11 cellular contexts compared by ENCODE assay signal in the genomic region with DNA sequence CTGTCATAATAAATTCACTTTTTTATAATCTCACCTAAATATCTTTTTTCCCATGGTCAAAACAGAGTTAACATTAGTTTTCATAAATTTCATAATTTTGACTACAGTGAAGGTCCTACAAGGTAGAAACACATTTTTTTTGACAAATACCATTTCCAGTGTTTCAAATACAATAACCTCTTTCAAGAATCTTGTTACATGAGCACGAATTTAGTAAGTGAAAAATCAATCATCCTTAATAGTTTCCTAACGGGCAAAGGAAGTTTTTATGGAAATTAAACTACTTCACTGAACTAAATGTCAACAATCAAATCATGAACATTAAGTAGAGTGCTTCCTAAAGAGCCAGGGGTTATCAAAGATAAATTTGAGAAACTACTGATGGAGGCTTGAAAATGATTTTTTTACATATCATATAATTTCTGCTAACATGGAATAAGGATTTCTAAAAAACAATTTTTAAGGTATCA. TPM values are rescaled to one million over a fixed set of nuclear protein-coding genes. Genes with fewer than 3 reads are reported as not detected.
DNase-seq lines count a peak whose midpoint lies in the region; ATAC-seq, FAIRE-seq and TF ChIP-seq lines count a peak whose summit lies in the region.
"Had no signal": no experiment of that assay in that cellular context is flagged by ENCODE, and none has a peak within 500 bp of the region (broad histone marks: within the 10 kb centered on the region; RNA-seq: fewer than 3 reads in every experiment).

No MANE protein-coding gene starts in this region.

- in situ Hi-C loops in K562 (cut with MboI) = no loop called here

- H3K4me3 Mint-ChIP-seq in Calu3 (ENCODE audit: low read depth, unreplicated experiment) = no peak overlapping the region
- H3K4me3 Mint-ChIP-seq: H9 had no signal

- no peak overlapping the region for H3K9ac ChIP-seq in K562 (ENCODE audit: insufficient read depth in 1 of 2, low read depth in 2 of 2, low read length in 2 of 2)

- ATAC-seq in K562 = no peak
- ATAC-seq in GM21717 (IDR thresholded peaks at IDR 0.05; ENCODE audit: unreplicated experiment) = no peak
- ATAC-seq: Right ventricle myocardium inferior had no signal

- H3K36me3 ChIP-seq in K562 (ENCODE audit: control insufficient read depth, insufficient read depth, low read length) (no peaks in the 10 kb centered on the region), osteoblast (ENCODE audit: insufficient read depth, low read length) (no peaks in the 10 kb centered on the region)

- H3K79me2 ChIP-seq in K562 (ENCODE audit: control insufficient read depth, insufficient read depth, low read length) (peaks cover 10% of the 10 kb centered on the region; the same call in 1 of the 3 replicates), osteoblast (ENCODE audit: insufficient read depth, low read length) (peaks cover 55% of the 10 kb centered on the region)

- H3K4me3 ChIP-seq in K562 = no peak overlapping the region
- no peak overlapping the region for H3K4me3 ChIP-seq in osteoblast (ENCODE audit: insufficient read depth, low read length)

- no peaks in the 10 kb centered on the region for H3K9me3 Mint-ChIP-seq in Calu3 (ENCODE audit: low read depth, unreplicated experiment)
- H3K9me3 Mint-ChIP-seq: H9 had no signal

- H3K4me1 ChIP-seq in K562 (replicated peaks in 1 of 2; ENCODE audit: control insufficient read depth in 2 of 2, insufficient read depth in 2 of 2, low read length in 2 of 2) = 0 out of 5 replicates have a peak, but pooled peaks cover 0 to 3% of the 10 kb centered on the region in 2 experiments
- H3K4me1 ChIP-seq in osteoblast (ENCODE audit: insufficient read depth, low read length) = no peaks in the 10 kb centered on the region

- BruUV-seq in Calu3 (replicated peaks; lab: Mats Ljungman, UMichigan) (no TSS peak), K562 (replicated peaks; lab: Mats Ljungman, UMichigan) (no TSS peak)

- TF ChIP-seq CTCF in Calu3 (IDR thresholded peaks at IDR 0.05; ENCODE audit: unreplicated experiment) = no peak
- no peak for TF ChIP-seq CTCF in K562 (IDR thresholded peaks at IDR 0.05 in 2 of 3, conservative IDR thresholded peaks at IDR 0.05 in 1 of 3; ENCODE audit: insufficient read depth in 2 of 3, low read depth in 1 of 3, low read length in 3 of 3)
- TF ChIP-seq CTCF in osteoblast (IDR thresholded peaks at IDR 0.05; ENCODE audit: extremely low read depth, low read depth, low read length) = no peak

- no peak overlapping the region for H3K4me2 ChIP-seq in K562 (ENCODE audit: insufficient read depth, low read length)
- H3K4me2 ChIP-seq in osteoblast (ENCODE audit: insufficient read depth, low read length) = no peak overlapping the region

- no peak for TF ChIP-seq EP300 in K562 (IDR thresholded peaks at IDR 0.05; ENCODE audit: low read length)

- H4K20me1 ChIP-seq in K562 (replicated peaks; ENCODE audit: control insufficient read depth, insufficient read depth, low read length) (no peaks in the 10 kb centered on the region), osteoblast (ENCODE audit: insufficient read depth, low read length) (no peaks in the 10 kb centered on the region)

- WGBS in K562 (ENCODE audit: insufficient coverage, low coverage, missing lambda C conversion rate) = 40% methylated on average over 2 of the region's 2 CpGs

- no peak overlapping the region for H2AFZ ChIP-seq in K562 (ENCODE audit: low read depth, low read length)
- H2AFZ ChIP-seq in osteoblast (ENCODE audit: low read length) = no peak overlapping the region

- H3K36me3 Mint-ChIP-seq in Calu3 (ENCODE audit: insufficient read depth, unreplicated experiment) = peaks cover 5% of the 10 kb centered on the region

- no peak for TF ChIP-seq RAD21 in K562 (CRISPR knock-in tag; conservative IDR thresholded peaks at IDR 0.05 in 1 of 2, IDR thresholded peaks at IDR 0.05 in 1 of 2)

- peak overlapping the region; percentile 62 for H3K27ac Mint-ChIP-seq in Calu3 (ENCODE audit: unreplicated experiment)

- H3K4me1 Mint-ChIP-seq in Calu3 (ENCODE audit: low read depth, unreplicated experiment) = peaks cover 23% of the 10 kb centered on the region

- H3K27ac ChIP-seq in K562 (ENCODE audit: extremely low read depth, low read depth, low read length) (no peak overlapping the region), osteoblast (ENCODE audit: low read depth, low read length) (no peak overlapping the region)

- FAIRE-seq in K562 (lab: Jason Lieb, UNC) = no peak

- no peaks in the 10 kb centered on the region for H3K9me3 ChIP-seq in K562 (replicated peaks; ENCODE audit: control insufficient read depth, insufficient read depth, low read depth, low read length)
- H3K9me3 ChIP-seq in osteoblast (ENCODE audit: low read depth, low read length) = no peaks in the 10 kb centered on the region

- POLR2A ChIA-PET in HEK293T (lab: Yijun Ruan, JAX) = no interaction called here
- POLR2A ChIA-PET in K562 (lab: Yijun Ruan, JAX) = no interaction called here

- CTCF ChIA-PET in Calu3 (lab: Charles Lee) (interaction anchor here (2.1 kb wide), 1 partner anchor 73 kb away, joined by 15 read pairs; no protein-coding TSS in a partner anchor), HEK293T (lab: Yijun Ruan, JAX) (interaction anchor here (0.8 to 1.1 kb wide), 2 partner anchors 73 kb away, joined by 5 to 6 read pairs; no protein-coding TSS in a partner anchor), K562 (lab: Yijun Ruan, JAX; ENCODE audit: low intra/inter-chr PET ratio) (interaction anchor here (0.7 to 1.8 kb wide), 2 partner anchors 73 to 420 kb away, joined by 3 to 6 read pairs; no protein-coding TSS in a partner anchor)

- no peaks in the 10 kb centered on the region for H3K27me3 ChIP-seq in K562 (ENCODE audit: control insufficient read depth in 2 of 2, insufficient read depth in 2 of 2, low read length in 2 of 2)
- H3K27me3 ChIP-seq in osteoblast (ENCODE audit: insufficient read depth, low read length) = no peaks in the 10 kb centered on the region

- H3K27me3 Mint-ChIP-seq in Calu3 (ENCODE audit: unreplicated experiment) = no peaks in the 10 kb centered on the region

- no peak for TF ChIP-seq POLR2A in K562 (conservative IDR thresholded peaks at IDR 0.05)

- H3K9me1 ChIP-seq in K562 (ENCODE audit: control insufficient read depth, insufficient read depth, low read length) = no peaks in the 10 kb centered on the region

- no peak for DNase-seq in Calu3
- DNase-seq in HEK293T (ENCODE audit: extremely low spot score) = no peak
- no peak for DNase-seq in K562 (ENCODE audit: extremely low read depth in 1 of 4, low spot score in 3 of 4)
- peak; percentile 50 for DNase-seq in osteoblast (ENCODE audit: insufficient read length, low spot score, missing footprints)
- no peak for DNase-seq in mucosa of gallbladder (ENCODE audit: low spot score)
- no peak for DNase-seq in GOT3 (lab: John Stamatoyannopoulos, UW)
- DNase-seq: NCI-H1930, NCI-H510A treated with DMSO at 0.1 percent for 48 hours had no signal

- intact Hi-C loops in Calu3 (cut with micrococcal nuclease; ENCODE audit: unreplicated experiment) = loop anchor here (1.0 to 2.0 kb wide), 2 partner anchors 73 to 113 kb away; no protein-coding TSS in a partner anchor
- intact Hi-C loops in K562 (cut with micrococcal nuclease) = loop anchor here (5.0 kb wide), 4 partner anchors 72 to 422 kb away; a partner anchor contains a TSS

TF ChIP-seq in HEK293T, 16 proteins besides CTCF, POLR2A, EP300 and RAD21:
- no peak for TF ChIP-seq BHLHE40 (IDR thresholded peaks at IDR 0.05; ENCODE audit: borderline replicate concordance)
- TF ChIP-seq, protein P1, sequence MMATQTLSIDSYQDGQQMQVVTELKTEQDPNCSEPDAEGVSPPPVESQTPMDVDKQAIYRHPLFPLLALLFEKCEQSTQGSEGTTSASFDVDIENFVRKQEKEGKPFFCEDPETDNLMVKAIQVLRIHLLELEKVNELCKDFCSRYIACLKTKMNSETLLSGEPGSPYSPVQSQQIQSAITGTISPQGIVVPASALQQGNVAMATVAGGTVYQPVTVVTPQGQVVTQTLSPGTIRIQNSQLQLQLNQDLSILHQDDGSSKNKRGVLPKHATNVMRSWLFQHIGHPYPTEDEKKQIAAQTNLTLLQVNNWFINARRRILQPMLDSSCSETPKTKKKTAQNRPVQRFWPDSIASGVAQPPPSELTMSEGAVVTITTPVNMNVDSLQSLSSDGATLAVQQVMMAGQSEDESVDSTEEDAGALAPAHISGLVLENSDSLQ (IDR thresholded peaks at IDR 0.05) = 0 out of 2 replicates have a peak, but pooled peaks have one; percentile 9

TF ChIP-seq in K562, 482 proteins besides CTCF, POLR2A, EP300 and RAD21:
- TF ChIP-seq TAL1 (IDR thresholded peaks at IDR 0.05) (no peak), POLR2H (tag; IDR thresholded peaks at IDR 0.05; ENCODE audit: low read depth) (0 out of 2 replicates have a peak, but pooled peaks have one; percentile 16)

RNA-seq across cellular contexts. Expression of a gene that starts 35.4 kb away (rescaled TPM):
- total RNA-seq in Calu3 (2022) (38.8 and 47.8 TPM in 2 replicates), K562 (2014; rRNA removed) (6.1 and 6.6 TPM in 2 replicates), K562 (2014; rRNA removed; fragmentation: Illumina TruSeq; extraction: Trizol) (9.5 and 10.9 TPM in 2 replicates), K562 (2015; rRNA removed; fragmentation: Illumina TruSeq; extraction: Trizol) (8.6 and 9.2 TPM in 2 replicates), K562 (2021) (14.1 and 15.0 TPM in 2 replicates), osteoblast (87.2 and 92.2 TPM in 2 replicates), mucosa of gallbladder (13.0 TPM)
- 41.6 and 59.9 TPM in 2 replicates for total RNA-seq in K562 (2011; cell fraction: chromatin; rRNA removed; ENCODE audit: low replicate concordance)
- total RNA-seq in K562 (2011; cell fraction: nucleolus; rRNA removed) = 17.2 and 21.7 TPM in 2 replicates
- total RNA-seq in K562 (2011; cell fraction: nucleoplasm; rRNA removed) = 31.7 and 41.7 TPM in 2 replicates
- polyA plus RNA-seq in K562 (2011; rRNA removed) (8.1 and 9.4 TPM in 2 replicates), K562 (2014; fragmentation: Illumina TruSeq; extraction: Trizol) (8.7 and 8.9 TPM in 2 replicates), K562 (2014; fragmentation: Nextera tagmentation; extraction: Ambion mirVana) (1 to 10 TPM; 1.4 to 2.2 TPM), K562 (2014; rRNA removed) (5.6 and 5.8 TPM in 2 replicates)
- polyA plus RNA-seq in K562 (2011; cell fraction: cytosol; rRNA removed) = 4.6 and 6.3 TPM in 2 replicates
- polyA plus RNA-seq in K562 (2011; cell fraction: nucleus; rRNA removed) = 7.2 and 7.7 TPM in 2 replicates
- polyA plus RNA-seq in K562 (2012) = 5.5 and 6.0 TPM in 2 replicates
- polyA minus RNA-seq in K562 (2011; rRNA and poly(A)+ RNA removed) = 30.6 and 32.6 TPM in 2 replicates
- 15.8 and 16.8 TPM in 2 replicates for polyA minus RNA-seq in K562 (2011; cell fraction: cytosol; rRNA and poly(A)+ RNA removed)
- polyA minus RNA-seq in K562 (2011; cell fraction: nucleus; rRNA and poly(A)+ RNA removed) = 10.0 and 15.8 TPM in 2 replicates
